ENCODE assay signal across 29 cellular contexts in the genomic region with DNA sequence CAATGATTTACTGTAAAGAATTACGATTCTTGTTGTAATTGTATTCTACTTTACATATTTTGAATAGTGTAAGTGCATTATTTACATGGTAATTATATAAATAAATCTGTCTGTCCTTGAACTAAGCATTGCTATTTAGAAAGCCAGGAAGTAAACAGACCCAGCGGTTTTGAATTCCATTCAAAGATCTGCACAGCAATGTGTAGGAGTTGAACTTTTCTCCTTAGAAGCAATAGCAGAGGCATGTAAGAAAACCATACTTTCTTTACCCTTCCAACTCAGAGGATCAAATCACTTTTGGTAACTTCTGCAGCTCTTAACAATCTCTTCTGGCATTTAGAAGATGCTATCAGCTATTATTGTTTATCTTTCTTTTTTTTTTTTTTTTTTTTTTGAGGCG.
"Had no signal": no experiment of that assay in that cellular context is flagged by ENCODE, and none has a peak within 500 bp of the region (broad histone marks: within the 10 kb centered on the region; RNA-seq: fewer than 3 reads in every experiment).

No MANE protein-coding gene starts in this region.

- ATAC-seq: foreskin keratinocyte; naive thymus-derived CD4-positive, alpha-beta T cell; right lobe of liver; stimulated activated naive CD8-positive, alpha-beta T cell treated with anti-CD3 and anti-CD28 coated beads, Interleukin-15, amount 100 ng/mL, for 72 hours; upper lobe of right lung had no signal

- H3K27ac ChIP-seq: colonic mucosa, epithelial cell of prostate, esophagus muscularis mucosa, foreskin keratinocyte, neural progenitor cell, parathyroid adenoma, right lobe of liver, suprapubic skin, transverse colon, upper lobe of right lung, uterus had no signal

- H3K36me3 ChIP-seq: colonic mucosa, esophagus muscularis mucosa, neural progenitor cell, right lobe of liver, suprapubic skin, transverse colon, upper lobe of right lung, uterus had no signal

- H3K4me3 ChIP-seq: colonic mucosa, esophagus muscularis mucosa, neural progenitor cell, right lobe of liver, smooth muscle cell, suprapubic skin, transverse colon, upper lobe of right lung, uterus had no signal

- H3K9ac ChIP-seq: neural progenitor cell, parathyroid adenoma had no signal

- H3K27me3 ChIP-seq: colonic mucosa, esophagus muscularis mucosa, foreskin keratinocyte, neural progenitor cell, right lobe of liver, suprapubic skin, transverse colon, upper lobe of right lung, uterus had no signal

- H3K27me3 Mint-ChIP-seq: dendritic cell treated with granulocyte-macrophage colony-stimulating factor and Interleukin-4, amounts not matched to agents 40 ng/mL and 50 ng/mL, for 4 days; progenitor cell of endocrine pancreas; stimulated activated naive CD8-positive, alpha-beta T cell treated with anti-CD3 and anti-CD28 coated beads, Interleukin-15, amount 100 ng/mL, for 72 hours had no signal

- H3K4me3 Mint-ChIP-seq: dendritic cell treated with granulocyte-macrophage colony-stimulating factor and Interleukin-4, amounts not matched to agents 40 ng/mL and 50 ng/mL, for 4 days; endodermal cell; immature natural killer cell; naive thymus-derived CD4-positive, alpha-beta T cell; nephron; neural progenitor cell; stimulated activated naive CD8-positive, alpha-beta T cell treated with anti-CD3 and anti-CD28 coated beads, Interleukin-15, amount 100 ng/mL, for 72 hours had no signal

- H3K4me1 Mint-ChIP-seq: endodermal cell; immature natural killer cell; naive thymus-derived CD4-positive, alpha-beta T cell; nephron; neural progenitor cell; stimulated activated naive CD8-positive, alpha-beta T cell treated with anti-CD3 and anti-CD28 coated beads, Interleukin-15, amount 100 ng/mL, for 72 hours had no signal

- H3K27ac Mint-ChIP-seq: dendritic cell treated with granulocyte-macrophage colony-stimulating factor and Interleukin-4, amounts not matched to agents 40 ng/mL and 50 ng/mL, for 4 days; endodermal cell; immature natural killer cell; naive thymus-derived CD4-positive, alpha-beta T cell; nephron; neural progenitor cell; progenitor cell of endocrine pancreas; stimulated activated naive CD8-positive, alpha-beta T cell treated with anti-CD3 and anti-CD28 coated beads, Interleukin-15, amount 100 ng/mL, for 72 hours had no signal

- DNase-seq: colonic mucosa; effector CD8-positive, alpha-beta T cell; endodermal cell; foreskin keratinocyte; glutamatergic neuron; hypothalamus; immature natural killer cell; mesendoderm; midbrain; naive thymus-derived CD4-positive, alpha-beta T cell; right lobe of liver; stimulated activated CD4-positive, alpha-beta T cell treated with anti-CD3 and anti-CD28 coated beads, Interleukin-12 subunit alpha, Interleukin-12 subunit beta, amount 100 ng/mL, for 4 hours; stimulated activated CD4-positive, alpha-beta T cell treated with anti-CD3 and anti-CD28 coated beads, Interleukin-1b, Interleukin-23, amount 100 ng/mL, for 48 hours; stimulated activated CD4-positive, alpha-beta T cell treated with anti-CD3 and anti-CD28 coated beads, Interleukin-4, amount 100 ng/mL, for 1 hour; stimulated activated CD8-positive, alpha-beta memory T cell treated with anti-CD3 and anti-CD28 coated beads, Interleukin-4, amount 100 ng/mL, for 48 hours; stimulated activated naive CD4-positive, alpha-beta T cell; stimulated activated naive CD8-positive, alpha-beta T cell treated with anti-CD3 and anti-CD28 coated beads, Interleukin-15, amount 100 ng/mL, for 72 hours; transverse colon; upper lobe of right lung; uterus had no signal

- H3K4me1 ChIP-seq: colonic mucosa, esophagus muscularis mucosa, foreskin keratinocyte, neural progenitor cell, parathyroid adenoma, right lobe of liver, suprapubic skin, transverse colon, upper lobe of right lung, uterus had no signal

- H3K9me3 ChIP-seq: colonic mucosa had no signal
